In the genomic region with DNA sequence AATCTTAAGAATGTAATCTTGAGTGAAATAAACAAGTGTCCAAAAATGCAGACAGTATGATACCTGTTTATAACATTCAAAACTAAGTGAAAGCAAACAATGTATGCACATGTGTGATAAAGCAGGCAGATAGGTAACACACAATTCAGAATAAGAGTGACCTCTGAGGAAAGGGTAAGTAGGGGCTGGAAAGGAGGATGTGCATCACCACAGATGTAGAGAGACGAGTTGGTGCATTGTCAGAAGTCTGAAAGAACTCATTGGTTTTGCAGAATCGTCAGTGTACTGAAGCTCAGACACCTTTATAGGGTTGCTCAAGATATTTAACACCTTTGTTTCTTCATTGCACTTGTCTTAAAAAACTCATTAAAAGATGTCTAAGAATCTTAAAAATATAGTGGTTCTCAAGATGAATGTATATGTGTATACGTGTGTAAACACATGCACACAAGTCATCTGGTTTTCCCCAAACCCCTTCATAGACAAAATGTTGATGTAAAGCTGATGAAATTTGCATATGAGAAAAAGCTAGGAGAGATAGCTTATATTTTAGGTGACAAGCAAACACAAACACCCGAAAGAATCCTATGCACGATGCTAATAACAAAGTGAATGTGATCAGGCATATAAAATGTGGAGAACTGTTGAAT, we compare ENCODE assay signal across 18 cellular contexts.
DNase-seq lines count a peak whose midpoint lies in the region; ATAC-seq, FAIRE-seq and TF ChIP-seq lines count a peak whose summit lies in the region.
"Had no signal": no experiment of that assay in that cellular context is flagged by ENCODE, and none has a peak within 500 bp of the region (broad histone marks: within the 10 kb centered on the region; RNA-seq: fewer than 3 reads in every experiment).

No MANE protein-coding gene starts in this region.

- peak; percentile 85 for FAIRE-seq in GM19239 (lab: Jason Lieb, UNC)
- FAIRE-seq: G401.6 had no signal

- H3K4me1 Mint-ChIP-seq in stimulated activated memory B cell treated with anti-CD40 and anti-IgM and Interleukin-4, amounts not matched to agents 10 μg/mL and 1 μg/mL and 100 μg/mL, for 72 hours: peaks cover 13% of the 10 kb centered on the region
- H3K4me1 Mint-ChIP-seq: CD4-positive, alpha-beta memory T cell had no signal

- H3K36me3 Mint-ChIP-seq in stimulated activated memory B cell treated with anti-CD40 and anti-IgM and Interleukin-4, amounts not matched to agents 10 μg/mL and 1 μg/mL and 100 μg/mL, for 72 hours: no peaks in the 10 kb centered on the region
- H3K36me3 Mint-ChIP-seq: CD4-positive, alpha-beta memory T cell had no signal

- H3K4me3 ChIP-seq in right atrium auricular region: no peak overlapping the region
- H3K4me3 ChIP-seq in WERI-Rb-1 (ENCODE audit: low read depth, low read length): no peak overlapping the region

- H3K27me3 Mint-ChIP-seq in stimulated activated memory B cell treated with anti-CD40 and anti-IgM and Interleukin-4, amounts not matched to agents 10 μg/mL and 1 μg/mL and 100 μg/mL, for 72 hours: no peaks in the 10 kb centered on the region
- H3K27me3 Mint-ChIP-seq: CD4-positive, alpha-beta memory T cell had no signal

- ATAC-seq in GM18502 (IDR thresholded peaks at IDR 0.05; ENCODE audit: poor library complexity, unreplicated experiment): peak; percentile 51
- ATAC-seq in HG03378 (IDR thresholded peaks at IDR 0.05; ENCODE audit: unreplicated experiment): peak; percentile 57
- no peak for ATAC-seq in stimulated activated memory B cell treated with anti-CD40 and anti-IgM and Interleukin-4, amounts not matched to agents 10 μg/mL and 1 μg/mL and 100 μg/mL, for 72 hours

- no peak for DNase-seq in GM19239 (ENCODE audit: insufficient read length, low spot score)
- no peak for DNase-seq in right atrium auricular region (ENCODE audit: low spot score)
- no peak for DNase-seq in WERI-Rb-1
- no peak for DNase-seq in middle frontal gyrus (ENCODE audit: extremely low spot score, low spot score)
- DNase-seq: CD4-positive, alpha-beta memory T cell; DMS79 treated with DMSO at 0.1 percent for 48 hours; HCEC 1CT; MM.1S; NCI-H1105 treated with DMSO at 0.1 percent for 48 hours; NCI-H187 treated with DMSO at 0.1 percent for 48 hours; NCI-H2171 treated with DMSO at 0.1 percent for 48 hours; NCI-H510A; SIG-M5 had no signal

- H3K4me1 ChIP-seq in right atrium auricular region: no peaks in the 10 kb centered on the region

- H3K9me3 Mint-ChIP-seq in stimulated activated memory B cell treated with anti-CD40 and anti-IgM and Interleukin-4, amounts not matched to agents 10 μg/mL and 1 μg/mL and 100 μg/mL, for 72 hours: no peaks in the 10 kb centered on the region
- H3K9me3 Mint-ChIP-seq: T-helper 2 cell treated with Interferon-gamma antibody and Interleukin-4, amounts not matched to agents 5 μg/mL and 100 μg/mL, for 36 hours had no signal

- TF ChIP-seq CTCF in right atrium auricular region (IDR thresholded peaks at IDR 0.05) (no peak), WERI-Rb-1 (IDR thresholded peaks at IDR 0.05; ENCODE audit: low read depth, low read length) (no peak)

- H3K4me3 Mint-ChIP-seq in stimulated activated memory B cell treated with anti-CD40 and anti-IgM and Interleukin-4, amounts not matched to agents 10 μg/mL and 1 μg/mL and 100 μg/mL, for 72 hours: no peak overlapping the region
- H3K4me3 Mint-ChIP-seq: CD4-positive, alpha-beta memory T cell; T-helper 2 cell treated with Interferon-gamma antibody and Interleukin-4, amounts not matched to agents 5 μg/mL and 100 μg/mL, for 36 hours had no signal

- H3K9me3 ChIP-seq in right atrium auricular region: no peaks in the 10 kb centered on the region
- no peaks in the 10 kb centered on the region for H3K9me3 ChIP-seq in WERI-Rb-1 (ENCODE audit: severe bottlenecking)

- H3K27ac Mint-ChIP-seq in stimulated activated memory B cell treated with anti-CD40 and anti-IgM and Interleukin-4, amounts not matched to agents 10 μg/mL and 1 μg/mL and 100 μg/mL, for 72 hours: peak overlapping the region; percentile 54
- H3K27ac Mint-ChIP-seq: CD4-positive, alpha-beta memory T cell; T-helper 2 cell treated with Interferon-gamma antibody and Interleukin-4, amounts not matched to agents 5 μg/mL and 100 μg/mL, for 36 hours had no signal

- no peak overlapping the region for H3K27ac ChIP-seq in right atrium auricular region
- no peak overlapping the region for H3K27ac ChIP-seq in WERI-Rb-1

- H3K36me3 ChIP-seq in right atrium auricular region: no peaks in the 10 kb centered on the region
- no peaks in the 10 kb centered on the region for H3K36me3 ChIP-seq in WERI-Rb-1

- H3K27me3 ChIP-seq in right atrium auricular region: no peaks in the 10 kb centered on the region
- no peaks in the 10 kb centered on the region for H3K27me3 ChIP-seq in WERI-Rb-1 (ENCODE audit: insufficient read depth, low read depth, severe bottlenecking)
